8 cellular contexts compared by ENCODE assay signal in the genomic region with DNA sequence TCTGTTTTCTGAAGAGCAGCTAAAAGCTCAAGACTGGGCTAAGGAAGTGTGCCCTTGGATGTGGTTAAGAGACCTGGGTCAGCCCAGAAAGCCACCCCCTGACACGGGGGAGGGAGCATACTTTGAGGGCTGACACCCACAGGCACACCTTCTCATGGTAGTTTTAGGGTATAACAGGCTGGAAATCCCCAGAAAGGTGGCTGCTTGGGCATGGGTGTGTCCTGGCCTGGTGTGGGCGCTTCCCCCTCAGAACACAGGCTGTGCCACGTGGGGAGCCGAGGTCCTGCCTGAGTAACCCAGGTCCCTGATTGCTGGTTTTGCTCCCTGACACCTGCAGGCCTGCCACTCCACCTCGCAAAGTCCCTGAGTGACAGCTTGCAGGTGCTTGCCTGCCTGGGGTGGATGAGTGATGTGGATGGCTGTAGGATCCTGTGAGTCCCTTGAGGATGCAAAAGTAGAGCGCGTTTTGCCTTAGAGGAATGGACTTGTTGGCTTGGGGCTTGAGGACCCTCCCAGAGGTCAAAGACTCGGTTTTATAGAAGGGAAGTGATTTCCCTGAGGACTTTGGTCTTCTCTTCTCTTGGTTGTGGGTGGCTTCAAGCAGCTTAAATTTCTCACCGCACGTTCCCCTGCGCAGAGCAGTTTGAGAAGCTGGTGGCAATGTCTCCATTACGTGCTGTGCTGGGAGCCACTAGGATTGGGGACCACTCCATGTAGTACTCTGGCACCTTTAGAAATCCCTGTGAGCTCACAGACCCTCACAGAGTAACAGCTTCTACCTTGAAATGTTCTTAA.
A peak's percentile ranks its signal among the peaks of the same experiment; 100 is the strongest.
DNase-seq lines count a peak whose midpoint lies in the region; ATAC-seq and TF ChIP-seq lines count a peak whose summit lies in the region.

No MANE protein-coding gene starts in this region.

- 20% methylated on average over 2 of the region's 12 CpGs for WGBS in right lobe of liver (ENCODE audit: insufficient coverage, low coverage, low lambda C conversion rate, missing lambda C conversion rate)

- H3K36me3 ChIP-seq in right lobe of liver (peaks cover 0 to 43% (median 21%) of the 10 kb centered on the region in 4 donors), BE2C (no peaks in the 10 kb centered on the region; the same call in 1 of the 2 replicates)

- H3K4me1 Mint-ChIP-seq in activated CD8-positive, alpha-beta T cell treated with anti-CD3 and anti-CD28 coated beads, Interleukin-2, amount 10 ng/mL, durations not matched to agents 7 days and 5 days (ENCODE audit: low read depth): peaks cover 27% of the 10 kb centered on the region
- H3K4me1 Mint-ChIP-seq in chondrocyte (ENCODE audit: low read depth): peaks cover 25% of the 10 kb centered on the region

- H3K27me3 ChIP-seq in right lobe of liver (no peaks in the 10 kb centered on the region), BE2C (no peaks in the 10 kb centered on the region)

- H3K36me3 Mint-ChIP-seq in activated CD8-positive, alpha-beta T cell treated with anti-CD3 and anti-CD28 coated beads, Interleukin-2, amount 10 ng/mL, durations not matched to agents 7 days and 5 days (ENCODE audit: low read depth): peaks cover 15% of the 10 kb centered on the region
- H3K36me3 Mint-ChIP-seq in chondrocyte (ENCODE audit: low read depth): peaks cover 32% of the 10 kb centered on the region

- POLR2A ChIA-PET in activated CD8-positive, alpha-beta T cell treated with anti-CD3 and anti-CD28 coated beads, Interleukin-2, amount 10 ng/mL, durations not matched to agents 7 days and 5 days (lab: Charles Lee): no interaction called here

- CTCF ChIA-PET in activated CD8-positive, alpha-beta T cell treated with anti-CD3 and anti-CD28 coated beads, Interleukin-2, amount 10 ng/mL, durations not matched to agents 7 days and 5 days (lab: Charles Lee): interaction anchor here (0.8 to 1.1 kb wide), 6 partner anchors 13 to 109 kb away, joined by 3 to 5 read pairs (median 3); no protein-coding TSS in a partner anchor

- H3K9me3 Mint-ChIP-seq in activated CD8-positive, alpha-beta T cell treated with anti-CD3 and anti-CD28 coated beads, Interleukin-2, amount 10 ng/mL, durations not matched to agents 7 days and 5 days (ENCODE audit: insufficient read depth): no peaks in the 10 kb centered on the region
- H3K9me3 Mint-ChIP-seq in chondrocyte (ENCODE audit: low read depth): no peaks in the 10 kb centered on the region

- DNase-seq in activated CD8-positive, alpha-beta T cell treated with anti-CD3 and anti-CD28 coated beads, Interleukin-2, amount 10 ng/mL, durations not matched to agents 7 days and 5 days: peak; percentile 72
- DNase-seq in right lobe of liver: no peak
- DNase-seq in HK-2 (ENCODE audit: unreplicated experiment): no peak
- DNase-seq in BE2C: no peak
- DNase-seq in chondrocyte (ENCODE audit: low spot score): no peak
- DNase-seq in Right ventricle myocardium inferior (ENCODE audit: missing footprints): no peak

- peak overlapping the region; percentile 27 to 85 (median 78) for H3K27ac ChIP-seq in right lobe of liver

- H3K9me3 ChIP-seq in right lobe of liver: no peaks in the 10 kb centered on the region
- no peaks in the 10 kb centered on the region for H3K9me3 ChIP-seq in BE2C

- no peak for TF ChIP-seq CTCF in right lobe of liver (IDR thresholded peaks at IDR 0.05)
- no peak for TF ChIP-seq CTCF in BE2C (IDR thresholded peaks at IDR 0.05; ENCODE audit: low read depth, low read length)
- no peak for TF ChIP-seq CTCF in chondrocyte (IDR thresholded peaks at IDR 0.05)

- peak overlapping the region; percentile 72 for H3K27ac Mint-ChIP-seq in activated CD8-positive, alpha-beta T cell treated with anti-CD3 and anti-CD28 coated beads, Interleukin-2, amount 10 ng/mL, durations not matched to agents 7 days and 5 days
- no peak overlapping the region for H3K27ac Mint-ChIP-seq in chondrocyte (ENCODE audit: unreplicated experiment)

- intact Hi-C loops in right lobe of liver (cut with DNase I): loop anchor here in 1 of 2 donors (10.0 kb wide), 1 partner anchor 48 kb away; no protein-coding TSS in a partner anchor
- intact Hi-C loops in Right ventricle myocardium inferior (cut with DNase I): loop anchor here (5.0 kb wide), 1 partner anchor 109 kb away; a partner anchor contains a TSS

- H3K27me3 Mint-ChIP-seq in activated CD8-positive, alpha-beta T cell treated with anti-CD3 and anti-CD28 coated beads, Interleukin-2, amount 10 ng/mL, durations not matched to agents 7 days and 5 days (ENCODE audit: low read depth): no peaks in the 10 kb centered on the region
- H3K27me3 Mint-ChIP-seq in chondrocyte (ENCODE audit: low read depth): no peaks in the 10 kb centered on the region

- peak; percentile 57 for ATAC-seq in GM19025 (IDR thresholded peaks at IDR 0.05; ENCODE audit: low read depth, unreplicated experiment)
- ATAC-seq in HG03108 (IDR thresholded peaks at IDR 0.05; ENCODE audit: unreplicated experiment): peak; percentile 64
- peak; percentile 94 for ATAC-seq in activated CD8-positive, alpha-beta T cell treated with anti-CD3 and anti-CD28 coated beads, Interleukin-2, amount 10 ng/mL, durations not matched to agents 7 days and 5 days
- no peak for ATAC-seq in right lobe of liver
- ATAC-seq in Right ventricle myocardium inferior: no peak

- H3K4me3 Mint-ChIP-seq in activated CD8-positive, alpha-beta T cell treated with anti-CD3 and anti-CD28 coated beads, Interleukin-2, amount 10 ng/mL, durations not matched to agents 7 days and 5 days: no peak overlapping the region
- H3K4me3 Mint-ChIP-seq in chondrocyte (ENCODE audit: unreplicated experiment): no peak overlapping the region

- no peak overlapping the region for H3K4me3 ChIP-seq in right lobe of liver
- no peak overlapping the region for H3K4me3 ChIP-seq in BE2C (ENCODE audit: low read depth, low read length)

- no peak for TF ChIP-seq POLR2A in right lobe of liver (IDR thresholded peaks at IDR 0.05)

- H3K4me1 ChIP-seq in right lobe of liver (peaks cover 0 to 57% (median 29%) of the 10 kb centered on the region in 4 donors), BE2C (no peaks in the 10 kb centered on the region)

Comparison
In these comparisons a context has a peak if more than half of its experiments do, and no peak if none do; other contexts are left out.
1. ATAC-seq: peak in GM19025 (single experiment), HG03108 (single experiment) and activated CD8-positive, alpha-beta T cell treated with anti-CD3 and anti-CD28 coated beads, Interleukin-2, amount 10 ng/mL, durations not matched to agents 7 days and 5 days (single experiment); none in right lobe of liver (0 of 4) and Right ventricle myocardium inferior (single experiment).